Comparison of ENCODE assay signal across 8 cellular contexts in the genomic region with DNA sequence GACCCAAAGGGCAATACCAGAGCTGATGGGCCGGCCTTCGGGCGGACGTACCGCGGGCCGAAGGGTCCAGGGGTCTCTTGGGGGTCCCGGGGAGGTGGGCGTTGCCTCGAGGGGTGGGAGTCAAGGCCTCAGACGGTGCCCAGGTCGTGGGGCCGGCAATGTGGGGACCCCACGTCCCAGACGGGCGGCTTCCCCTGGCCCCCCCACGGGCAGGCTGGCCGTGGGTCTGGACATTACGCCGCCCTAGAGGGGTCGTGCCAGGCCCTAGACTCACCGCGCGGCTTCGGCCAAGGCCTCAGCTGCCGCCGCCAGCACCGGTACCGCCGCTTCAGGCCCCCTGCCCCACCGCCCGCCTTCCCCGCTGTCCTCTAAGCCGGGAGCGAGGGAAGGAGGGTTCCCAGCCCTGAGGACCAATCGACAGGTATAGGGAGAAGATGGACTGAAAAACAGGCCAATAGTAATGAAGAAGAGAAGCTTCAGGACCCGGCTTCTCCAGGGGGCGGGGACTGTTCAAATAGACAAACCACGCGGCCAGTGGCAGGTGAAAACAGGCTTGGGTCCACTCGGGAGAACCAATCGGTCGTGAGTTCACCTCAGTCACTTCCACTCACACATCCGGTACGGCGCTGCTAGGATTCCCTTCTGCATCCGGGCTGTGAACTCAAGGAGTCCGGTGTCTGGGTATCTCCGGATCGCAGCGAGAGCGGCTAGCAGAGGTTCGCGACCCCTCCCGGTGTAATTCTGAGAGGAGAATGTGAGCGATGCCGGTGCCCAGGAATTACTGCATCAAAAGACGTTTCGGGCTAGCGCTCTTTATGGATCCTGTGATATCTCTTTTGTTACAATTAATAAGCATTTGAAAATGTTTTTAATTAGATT. TPM values are rescaled to one million over a fixed set of nuclear protein-coding genes. Genes with fewer than 3 reads are reported as not detected.
DNase-seq lines count a peak whose midpoint lies in the region; ATAC-seq, FAIRE-seq and TF ChIP-seq lines count a peak whose summit lies in the region.

A gene (minus strand): TSS at position 381 of the 879 bp plus-strand sequence. CDS start 3,142 bp downstream, outside the sequence.

- H3K79me2 ChIP-seq in HepG2 (ENCODE audit: insufficient read depth, low read length) = peaks cover 9% of the 10 kb centered on the region

- CTCF ChIA-PET in CD4-positive, alpha-beta T cell (lab: Charles Lee) = interaction anchor here (0.6 to 2.5 kb wide), 7 partner anchors 11 to 457 kb away, joined by 3 to 10 read pairs (median 4); a partner anchor contains a TSS
- CTCF ChIA-PET in HepG2 (lab: Yijun Ruan, JAX; ENCODE audit: low intra/inter-chr PET ratio, low total read pairs) = no interaction called here

- H3K4me1 ChIP-seq in HepG2 (ENCODE audit: insufficient read depth, low read length) = peaks cover 33% of the 10 kb centered on the region

- peaks cover 1 to 11% of the 10 kb centered on the region in 2 experiments; a peak in 3 of 5 replicates for H3K36me3 ChIP-seq in HepG2 (replicated peaks in 1 of 2; ENCODE audit: control insufficient read depth in 1 of 2, insufficient read depth in 2 of 2, low read length in 2 of 2)

- H3K27me3 Mint-ChIP-seq in CD4-positive, alpha-beta T cell = no peaks in the 10 kb centered on the region

- no peak within 1 kb of the TSS for H2AFZ ChIP-seq in HepG2 (ENCODE audit: low read length)

- H3K4me3 Mint-ChIP-seq in CD4-positive, alpha-beta T cell = peak within 1 kb of the TSS; percentile 94

- POLR2A ChIA-PET in CD4-positive, alpha-beta T cell (lab: Charles Lee) = interaction anchor here (0.6 to 3.2 kb wide), 23 partner anchors 9 to 897 kb away, joined by 3 to 46 read pairs (median 5); a partner anchor contains a TSS
- POLR2A ChIA-PET in HepG2 (lab: Yijun Ruan, JAX) = interaction anchor here (0.6 to 5.0 kb wide), 17 partner anchors 8 to 544 kb away, joined by 3 to 89 read pairs (median 3); a partner anchor contains a TSS

- peak; percentile 89 to 98 (median 94) for DNase-seq in CD4-positive, alpha-beta T cell
- DNase-seq in NCI-H82 (lab: John Stamatoyannopoulos, UW) (peak; percentile 100), dermis microvascular lymphatic vessel endothelial cell (ENCODE audit: low read depth in 2 of 2) (peak; percentile 99 to 100), HepG2 (ENCODE audit: low spot score) (peak; percentile 99)
- DNase-seq in activated CD4-positive, alpha-beta T cell treated with anti-CD3 and anti-CD28 coated beads, Interleukin-2, amount 50 U/mL, for 48 hours = peak; percentile 96 to 97
- DNase-seq in stimulated activated CD4-positive, alpha-beta T cell treated with anti-CD3 and anti-CD28 coated beads, Interleukin-4, amount 100 ng/mL, for 1 hour = peak; percentile 92

- in situ Hi-C loops in HepG2 (cut with HindIII; ENCODE audit: extremely low pct_ligation_motif_present, low pct_unique_long_range_greater_than_20kb) = no loop called here

- peaks cover 22% of the 10 kb centered on the region for H3K4me1 Mint-ChIP-seq in CD4-positive, alpha-beta T cell (ENCODE audit: low read depth)

- TF ChIP-seq POLR2A in HepG2 (IDR thresholded peaks at IDR 0.05; ENCODE audit: insufficient read depth in 1 of 2, low read depth in 2 of 2, low read length in 2 of 2) = peak; percentile 50 to 68; a peak in 3 of 4 replicates

- peak within 1 kb of the TSS; percentile 78 for H3K4me2 ChIP-seq in HepG2 (ENCODE audit: low read depth, low read length)

- H3K36me3 Mint-ChIP-seq in CD4-positive, alpha-beta T cell (ENCODE audit: low read depth) = peaks cover 31% of the 10 kb centered on the region

- no peaks in the 10 kb centered on the region for H3K27me3 ChIP-seq in CD4-positive, alpha-beta T cell (ENCODE audit: control insufficient read depth, insufficient read depth, low read length)
- H3K27me3 ChIP-seq in HepG2 (ENCODE audit: control insufficient read depth in 1 of 2, insufficient read depth in 2 of 2, low read length in 2 of 2) = no peaks in the 10 kb centered on the region

- WGBS in HepG2 (ENCODE audit: low lambda C conversion rate) = 2% methylated on average over 23 of the region's 60 CpGs

- peak within 1 kb of the TSS; percentile 89 for H3K27ac Mint-ChIP-seq in CD4-positive, alpha-beta T cell

- peak; percentile 100 for FAIRE-seq in HepG2 (lab: Jason Lieb, UNC)

- H3K27ac ChIP-seq in CD4-positive, alpha-beta T cell (ENCODE audit: low read depth, low read length) = peak within 1 kb of the TSS; percentile 69
- peak within 1 kb of the TSS; percentile 76 for H3K27ac ChIP-seq in HepG2 (ENCODE audit: extremely low read length, insufficient read depth, low read length)

- H3K4me3 ChIP-seq in HepG2 (replicated peaks in 1 of 3; ENCODE audit: insufficient read depth in 1 of 3, low read depth in 2 of 3, low read length in 3 of 3) = peak within 1 kb of the TSS; percentile 83 to 91 (median 85)

- H3K9me3 Mint-ChIP-seq in CD4-positive, alpha-beta T cell = no peaks in the 10 kb centered on the region

- peak; percentile 95 for ATAC-seq in CD4-positive, alpha-beta T cell (ENCODE audit: poor library complexity)
- ATAC-seq in GM19397 (IDR thresholded peaks at IDR 0.05; ENCODE audit: unreplicated experiment) (peak; percentile 93), HG03571 (IDR thresholded peaks at IDR 0.05; ENCODE audit: unreplicated experiment) (peak; percentile 97), HepG2 (peak; percentile 98)

- intact Hi-C loops in CD4-positive, alpha-beta T cell (cut with DNase I, micrococcal nuclease) = loop anchor here in 1 of 2 experiments (1.0 to 2.0 kb wide), 3 partner anchors 10 to 250 kb away; a partner anchor contains a TSS
- intact Hi-C loops in HepG2 (cut with micrococcal nuclease; ENCODE audit: unreplicated experiment) = no loop called here

- TF ChIP-seq EP300 in HepG2 (IDR thresholded peaks at IDR 0.05; ENCODE audit: low read depth in 2 of 2, low read length in 2 of 2) (peak in 1 of 2 experiments; percentile 47; a peak in 2 of 4 replicates), HepG2 (CRISPR knock-in tag; IDR thresholded peaks at IDR 0.05; ENCODE audit: borderline replicate concordance) (peak; percentile 19; the same call in 1 of the 2 replicates)

- TF ChIP-seq CTCF in CD4-positive, alpha-beta T cell (IDR thresholded peaks at IDR 0.05) = no peak
- TF ChIP-seq CTCF in HepG2 (CRISPR knock-in tag; IDR thresholded peaks at IDR 0.05) = peak; percentile 52

- H3K9me3 ChIP-seq in CD4-positive, alpha-beta T cell (ENCODE audit: control insufficient read depth, low read length) = no peaks in the 10 kb centered on the region
- no peaks in the 10 kb centered on the region for H3K9me3 ChIP-seq in HepG2 (ENCODE audit: low read length)

- no TSS peak for BruUV-seq in HepG2 (replicated peaks; lab: Mats Ljungman, UMichigan)

- no peaks in the 10 kb centered on the region for H4K20me1 ChIP-seq in HepG2 (ENCODE audit: insufficient read depth, low read length)

- no peak for TF ChIP-seq RAD21 in HepG2 (CRISPR knock-in tag; IDR thresholded peaks at IDR 0.05)

- peak within 1 kb of the TSS; percentile 93 for H3K9ac ChIP-seq in HepG2 (ENCODE audit: insufficient read depth, low read depth, low read length)

TF ChIP-seq in HepG2, 621 proteins besides CTCF, POLR2A, EP300 and RAD21 (continues in another document):
- TF ChIP-seq ZFY (CRISPR knock-in tag; IDR thresholded peaks at IDR 0.05) (peak; percentile 67), ZNF335 (CRISPR knock-in tag; IDR thresholded peaks at IDR 0.05) (peak; percentile 87), YEATS4 (CRISPR knock-in tag; IDR thresholded peaks at IDR 0.05; ENCODE audit: borderline replicate concordance) (peak; percentile 63; the same call in 1 of the 2 replicates), RORA (CRISPR knock-in tag; IDR thresholded peaks at IDR 0.05) (no peak), ZFX (CRISPR knock-in tag; IDR thresholded peaks at IDR 0.05; ENCODE audit: low read depth) (peak; percentile 70), THAP11 (CRISPR knock-in tag; IDR thresholded peaks at IDR 0.05) (peak; percentile 95)

RNA-seq across cellular contexts. Expression of the gene that starts here (rescaled TPM):
- total RNA-seq in CD4-positive, alpha-beta T cell = 10 to 100 TPM; 27.3 to 28.9 TPM
- total RNA-seq in dermis microvascular lymphatic vessel endothelial cell = 37.5 and 62.8 TPM in 2 replicates
- total RNA-seq in HepG2 (2016; rRNA removed; fragmentation: Illumina TruSeq; extraction: Trizol) = 34.6 and 42.8 TPM in 2 replicates
- 4.0 and 6.0 TPM in 2 replicates for total RNA-seq in HepG2 (2016; cell fraction: cytosol; rRNA removed; fragmentation: Illumina TruSeq; extraction: Trizol; ENCODE audit: low read depth)
- 33.1 and 42.1 TPM in 2 replicates for total RNA-seq in HepG2 (2016; cell fraction: insoluble cytoplasmic fraction; rRNA removed; fragmentation: Illumina TruSeq; extraction: Trizol)
- 13.4 and 15.1 TPM in 2 replicates for total RNA-seq in HepG2 (2016; cell fraction: membrane; rRNA removed; fragmentation: Illumina TruSeq; extraction: Trizol)
- 32.1 and 40.4 TPM in 2 replicates for total RNA-seq in HepG2 (2016; cell fraction: nucleus; rRNA removed; fragmentation: Illumina TruSeq; extraction: Trizol)
- 24.6 and 31.8 TPM in 2 replicates for polyA plus RNA-seq in HepG2 (2011; rRNA removed)
- polyA plus RNA-seq in HepG2 (2011; cell fraction: cytosol; rRNA removed) = 13.3 and 19.3 TPM in 2 replicates
- polyA plus RNA-seq in HepG2 (2011; cell fraction: nucleus; rRNA removed) = 56.0 and 61.6 TPM in 2 replicates
- polyA plus RNA-seq in HepG2 (2012) = 21.0 and 29.9 TPM in 2 replicates
- polyA plus RNA-seq in HepG2 (2016; cell fraction: cytosol; fragmentation: Illumina TruSeq; extraction: Trizol; ENCODE audit: low read depth) = 1.9 TPM in 2 replicates
- 30.4 and 35.7 TPM in 2 replicates for polyA plus RNA-seq in HepG2 (2016; cell fraction: insoluble cytoplasmic fraction; fragmentation: Illumina TruSeq; extraction: Trizol; ENCODE audit: low read depth)
- 4.5 and 5.1 TPM in 2 replicates for polyA plus RNA-seq in HepG2 (2016; cell fraction: membrane; fragmentation: Illumina TruSeq; extraction: Trizol; ENCODE audit: low read depth)
- polyA plus RNA-seq in HepG2 (2016; cell fraction: nucleus; fragmentation: Illumina TruSeq; extraction: Trizol; ENCODE audit: insufficient read depth, low read depth) = 59.3 and 65.9 TPM in 2 replicates
- 65.6 and 122 TPM in 2 replicates for polyA minus RNA-seq in HepG2 (2011; rRNA and poly(A)+ RNA removed; ENCODE audit: low replicate concordance)
- 25.7 and 31.9 TPM in 2 replicates for polyA minus RNA-seq in HepG2 (2011; cell fraction: cytosol; rRNA and poly(A)+ RNA removed)
- 38.4 and 55.1 TPM in 2 replicates for polyA minus RNA-seq in HepG2 (2011; cell fraction: nucleus; rRNA and poly(A)+ RNA removed)

Comparison
In these comparisons a context has a peak if more than half of its experiments do, and no peak if none do; other contexts are left out.
1. Peak in every context shown above with its lines: DNase-seq, ATAC-seq, H3K4me3 ChIP-seq and H3K27ac ChIP-seq.